Comparison of ENCODE assay signal across 16 cellular contexts in the genomic region with DNA sequence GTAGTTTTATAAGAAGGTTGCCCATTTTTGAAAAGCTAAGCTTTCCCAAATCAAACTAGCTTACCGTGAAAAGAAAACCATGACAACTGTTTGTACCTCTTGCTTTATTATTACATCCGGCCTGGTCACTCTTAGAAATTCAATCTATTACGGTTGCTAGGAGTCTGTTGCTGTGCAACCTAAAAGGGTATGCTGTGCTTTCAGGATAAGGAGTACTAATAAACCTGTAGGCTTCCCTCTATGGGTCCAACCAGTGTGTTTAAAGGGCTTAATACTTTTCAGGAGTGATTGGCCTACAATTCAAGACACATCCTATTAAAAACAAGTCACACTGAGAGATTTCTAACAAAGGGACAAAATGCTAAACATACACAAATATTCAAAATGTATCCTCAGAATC. TPM values are rescaled to one million over a fixed set of nuclear protein-coding genes. Genes with fewer than 3 reads are reported as not detected.
DNase-seq lines count a peak whose midpoint lies in the region; ATAC-seq and TF ChIP-seq lines count a peak whose summit lies in the region.
"Had no signal": no experiment of that assay in that cellular context is flagged by ENCODE, and none has a peak within 500 bp of the region (broad histone marks: within the 10 kb centered on the region; RNA-seq: fewer than 3 reads in every experiment).

No MANE protein-coding gene starts in this region.

- H3K9me3 ChIP-seq in skeletal muscle tissue (ENCODE audit: control insufficient read depth in 3 of 3, low read length in 3 of 3) = no peaks in the 10 kb centered on the region
- H3K9me3 ChIP-seq: heart right ventricle had no signal

- H3K36me3 ChIP-seq in skeletal muscle tissue (ENCODE audit: control insufficient read depth in 3 of 3, insufficient read depth in 3 of 3, low read length in 3 of 3) = no peaks in the 10 kb centered on the region
- H3K36me3 ChIP-seq: heart right ventricle had no signal

- H3K4me3 ChIP-seq in fibroblast of villous mesenchyme (ENCODE audit: low read depth, low read length) (no peak overlapping the region), skeletal muscle tissue (ENCODE audit: low read length in 3 of 3) (no peak overlapping the region)
- H3K4me3 ChIP-seq: heart right ventricle, SK-N-MC, smooth muscle cell had no signal

- DNase-seq in DMS 273 (lab: John Stamatoyannopoulos, UW; ENCODE audit: unreplicated experiment) (peak; percentile 11), DMS 273 treated with DMSO at 0.1 percent for 48 hours (lab: John Stamatoyannopoulos, UW) (no peak), fibroblast of villous mesenchyme (ENCODE audit: low read depth) (peak; percentile 30), NCI-H1048 (lab: John Stamatoyannopoulos, UW) (no peak), AG08395 (ENCODE audit: low spot score) (no peak)
- DNase-seq: activated gamma-delta T cell, cortex of kidney, DMS79 treated with DMSO at 0.1 percent for 48 hours, heart right ventricle, midbrain had no signal

- peaks cover 4 to 9% (median 7%) of the 10 kb centered on the region in 3 donors for H3K4me1 ChIP-seq in skeletal muscle tissue (ENCODE audit: control insufficient read depth in 3 of 3, insufficient read depth in 3 of 3, low read length in 3 of 3)

- TF ChIP-seq CTCF in fibroblast of villous mesenchyme (IDR thresholded peaks at IDR 0.05; ENCODE audit: insufficient read depth, low read depth, low read length) = no peak

- H3K27ac ChIP-seq in skeletal muscle tissue (ENCODE audit: low read depth, low read length) = peak overlapping the region; percentile 75
- H3K27ac ChIP-seq: 22Rv1, SK-N-MC had no signal

- peak overlapping the region; percentile 32 to 73 (median 65) for H3K9ac ChIP-seq in skeletal muscle tissue (ENCODE audit: low read depth in 1 of 3, low read length in 3 of 3)

- no peaks in the 10 kb centered on the region for H3K27me3 ChIP-seq in skeletal muscle tissue (ENCODE audit: control insufficient read depth in 3 of 3, insufficient read depth in 3 of 3, low read length in 3 of 3)
- H3K27me3 ChIP-seq: heart right ventricle had no signal

- ATAC-seq in SK-N-SH treated with all-trans-retinoic acid at 6 μM for 48 hours (peak; percentile 38; the same call in 2 of the 3 replicates), GM21825 (IDR thresholded peaks at IDR 0.05; ENCODE audit: unreplicated experiment) (no peak)
- ATAC-seq: heart right ventricle had no signal

TF ChIP-seq in SK-N-SH treated with all-trans-retinoic acid at 6 μM for 48 hours, 23 proteins besides CTCF, POLR2A, EP300 and RAD21:
- TF ChIP-seq ZNF70 (CRISPR knock-in tag; IDR thresholded peaks at IDR 0.05) = no peak
- no peak for TF ChIP-seq ZNF8 (CRISPR knock-in tag; IDR thresholded peaks at IDR 0.05)
- no peak for TF ChIP-seq ESRRG (CRISPR knock-in tag; IDR thresholded peaks at IDR 0.05)
- no peak for TF ChIP-seq ZNF565 (CRISPR knock-in tag; conservative IDR thresholded peaks at IDR 0.05; ENCODE audit: low read depth)
- TF ChIP-seq, protein P1, sequence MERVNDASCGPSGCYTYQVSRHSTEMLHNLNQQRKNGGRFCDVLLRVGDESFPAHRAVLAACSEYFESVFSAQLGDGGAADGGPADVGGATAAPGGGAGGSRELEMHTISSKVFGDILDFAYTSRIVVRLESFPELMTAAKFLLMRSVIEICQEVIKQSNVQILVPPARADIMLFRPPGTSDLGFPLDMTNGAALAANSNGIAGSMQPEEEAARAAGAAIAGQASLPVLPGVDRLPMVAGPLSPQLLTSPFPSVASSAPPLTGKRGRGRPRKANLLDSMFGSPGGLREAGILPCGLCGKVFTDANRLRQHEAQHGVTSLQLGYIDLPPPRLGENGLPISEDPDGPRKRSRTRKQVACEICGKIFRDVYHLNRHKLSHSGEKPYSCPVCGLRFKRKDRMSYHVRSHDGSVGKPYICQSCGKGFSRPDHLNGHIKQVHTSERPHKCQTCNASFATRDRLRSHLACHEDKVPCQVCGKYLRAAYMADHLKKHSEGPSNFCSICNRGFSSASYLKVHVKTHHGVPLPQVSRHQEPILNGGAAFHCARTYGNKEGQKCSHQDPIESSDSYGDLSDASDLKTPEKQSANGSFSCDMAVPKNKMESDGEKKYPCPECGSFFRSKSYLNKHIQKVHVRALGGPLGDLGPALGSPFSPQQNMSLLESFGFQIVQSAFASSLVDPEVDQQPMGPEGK (CRISPR knock-in tag; IDR thresholded peaks at IDR 0.05; ENCODE audit: borderline replicate concordance) = no peak
- TF ChIP-seq ZFP3 (CRISPR knock-in tag; IDR thresholded peaks at IDR 0.05) = no peak
- no peak for TF ChIP-seq GLIS3 (CRISPR knock-in tag; IDR thresholded peaks at IDR 0.05)
- no peak for TF ChIP-seq TOX (CRISPR knock-in tag; IDR thresholded peaks at IDR 0.05; ENCODE audit: borderline replicate concordance)
- no peak for TF ChIP-seq ARNTL (CRISPR knock-in tag; IDR thresholded peaks at IDR 0.05; ENCODE audit: borderline replicate concordance, low read depth)
- no peak for TF ChIP-seq ZFP30 (CRISPR knock-in tag; IDR thresholded peaks at IDR 0.05)
- no peak for TF ChIP-seq ISL1 (CRISPR knock-in tag; IDR thresholded peaks at IDR 0.05)
- TF ChIP-seq, protein P2, sequence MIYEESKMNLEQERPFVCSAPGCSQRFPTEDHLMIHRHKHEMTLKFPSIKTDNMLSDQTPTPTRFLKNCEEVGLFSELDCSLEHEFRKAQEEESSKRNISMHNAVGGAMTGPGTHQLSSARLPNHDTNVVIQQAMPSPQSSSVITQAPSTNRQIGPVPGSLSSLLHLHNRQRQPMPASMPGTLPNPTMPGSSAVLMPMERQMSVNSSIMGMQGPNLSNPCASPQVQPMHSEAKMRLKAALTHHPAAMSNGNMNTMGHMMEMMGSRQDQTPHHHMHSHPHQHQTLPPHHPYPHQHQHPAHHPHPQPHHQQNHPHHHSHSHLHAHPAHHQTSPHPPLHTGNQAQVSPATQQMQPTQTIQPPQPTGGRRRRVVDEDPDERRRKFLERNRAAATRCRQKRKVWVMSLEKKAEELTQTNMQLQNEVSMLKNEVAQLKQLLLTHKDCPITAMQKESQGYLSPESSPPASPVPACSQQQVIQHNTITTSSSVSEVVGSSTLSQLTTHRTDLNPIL (CRISPR knock-in tag; IDR thresholded peaks at IDR 0.05; ENCODE audit: low read depth) = no peak
- TF ChIP-seq RARB (CRISPR knock-in tag; IDR thresholded peaks at IDR 0.05) = no peak
- TF ChIP-seq OSR1 (CRISPR knock-in tag; IDR thresholded peaks at IDR 0.05) = no peak
- TF ChIP-seq, protein P3, sequence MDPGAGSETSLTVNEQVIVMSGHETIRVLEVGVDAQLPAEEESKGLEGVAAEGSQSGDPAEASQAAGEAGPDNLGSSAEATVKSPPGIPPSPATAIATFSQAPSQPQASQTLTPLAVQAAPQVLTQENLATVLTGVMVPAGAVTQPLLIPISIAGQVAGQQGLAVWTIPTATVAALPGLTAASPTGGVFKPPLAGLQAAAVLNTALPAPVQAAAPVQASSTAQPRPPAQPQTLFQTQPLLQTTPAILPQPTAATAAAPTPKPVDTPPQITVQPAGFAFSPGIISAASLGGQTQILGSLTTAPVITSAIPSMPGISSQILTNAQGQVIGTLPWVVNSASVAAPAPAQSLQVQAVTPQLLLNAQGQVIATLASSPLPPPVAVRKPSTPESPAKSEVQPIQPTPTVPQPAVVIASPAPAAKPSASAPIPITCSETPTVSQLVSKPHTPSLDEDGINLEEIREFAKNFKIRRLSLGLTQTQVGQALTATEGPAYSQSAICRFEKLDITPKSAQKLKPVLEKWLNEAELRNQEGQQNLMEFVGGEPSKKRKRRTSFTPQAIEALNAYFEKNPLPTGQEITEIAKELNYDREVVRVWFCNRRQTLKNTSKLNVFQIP (CRISPR knock-in tag; IDR thresholded peaks at IDR 0.05; ENCODE audit: borderline replicate concordance, low read depth) = no peak
- TF ChIP-seq, protein P4, sequence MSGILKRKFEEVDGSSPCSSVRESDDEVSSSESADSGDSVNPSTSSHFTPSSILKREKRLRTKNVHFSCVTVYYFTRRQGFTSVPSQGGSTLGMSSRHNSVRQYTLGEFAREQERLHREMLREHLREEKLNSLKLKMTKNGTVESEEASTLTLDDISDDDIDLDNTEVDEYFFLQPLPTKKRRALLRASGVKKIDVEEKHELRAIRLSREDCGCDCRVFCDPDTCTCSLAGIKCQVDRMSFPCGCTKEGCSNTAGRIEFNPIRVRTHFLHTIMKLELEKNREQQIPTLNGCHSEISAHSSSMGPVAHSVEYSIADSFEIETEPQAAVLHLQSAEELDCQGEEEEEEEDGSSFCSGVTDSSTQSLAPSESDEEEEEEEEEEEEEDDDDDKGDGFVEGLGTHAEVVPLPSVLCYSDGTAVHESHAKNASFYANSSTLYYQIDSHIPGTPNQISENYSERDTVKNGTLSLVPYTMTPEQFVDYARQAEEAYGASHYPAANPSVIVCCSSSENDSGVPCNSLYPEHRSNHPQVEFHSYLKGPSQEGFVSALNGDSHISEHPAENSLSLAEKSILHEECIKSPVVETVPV (CRISPR knock-in tag; IDR thresholded peaks at IDR 0.05) = no peak

RNA-seq across cellular contexts. Expression of gene RFX3, which starts 27.1 kb away (rescaled TPM):
- 2.6 and 3.5 TPM in 2 replicates for total RNA-seq in fibroblast of villous mesenchyme
- total RNA-seq in skeletal muscle tissue = 9.9 TPM

Comparison
In these comparisons a context has a peak if more than half of its experiments do, and no peak if none do; other contexts are left out.
1. DNase-seq: peak in DMS 273 (single experiment) and fibroblast of villous mesenchyme (single experiment); none in DMS 273 treated with DMSO at 0.1 percent for 48 hours (single experiment), NCI-H1048 (single experiment) and AG08395 (single experiment).